Comparison of ENCODE assay signal across 8 cellular contexts in the genomic region with DNA sequence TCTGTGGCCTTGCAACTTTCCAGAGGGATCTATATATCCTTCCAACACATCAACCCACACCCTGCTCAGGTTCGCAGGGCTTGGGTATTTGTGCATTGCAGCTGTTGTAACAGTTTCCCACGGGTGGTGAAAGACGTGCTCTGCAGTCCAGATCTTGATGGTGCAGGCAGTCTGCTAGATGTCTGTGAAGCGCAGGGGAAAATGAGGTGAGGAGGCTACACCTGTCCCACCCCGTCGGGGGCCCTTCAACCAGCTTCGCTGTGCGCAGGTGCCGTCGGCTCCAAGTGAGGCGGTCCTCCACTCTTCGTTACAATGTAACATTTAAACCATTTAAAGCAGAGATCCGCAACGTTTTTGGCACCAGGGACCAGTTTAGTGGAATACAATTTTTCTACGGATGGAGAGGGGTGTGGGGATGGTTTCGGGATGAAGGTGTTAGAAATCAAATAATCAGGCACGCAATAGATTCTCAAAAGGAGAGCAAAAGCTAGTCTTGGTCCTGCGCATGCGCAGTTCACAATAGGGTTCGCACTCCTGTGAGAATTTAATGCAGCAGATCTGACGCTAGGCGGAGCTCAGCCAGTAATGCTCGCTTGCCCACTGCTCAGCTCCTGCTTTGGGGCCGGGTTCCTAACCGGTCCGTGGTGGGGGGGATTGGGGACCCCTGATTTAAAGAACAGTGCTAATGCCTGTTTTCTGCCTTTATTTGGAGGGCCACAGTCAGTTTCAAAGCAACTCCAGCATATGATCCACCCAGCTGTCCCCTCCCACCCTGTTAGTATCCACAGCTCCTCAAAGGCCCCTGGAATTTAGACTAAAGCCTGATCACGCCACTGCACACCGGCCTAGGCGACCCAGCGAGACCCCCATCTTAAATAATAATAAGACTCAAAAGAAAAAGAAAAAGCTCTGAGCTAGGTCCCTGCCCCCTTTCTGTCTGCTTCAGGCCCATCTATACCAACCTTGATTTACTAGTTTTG.
DNase-seq lines count a peak whose midpoint lies in the region; ATAC-seq and TF ChIP-seq lines count a peak whose summit lies in the region.

No MANE protein-coding gene starts in this region.

- peak overlapping the region; percentile 70 for H3K4me2 ChIP-seq in OCI-LY1 (ENCODE audit: low read length)

- peak overlapping the region; percentile 55 for H3K4me3 ChIP-seq in OCI-LY1 (ENCODE audit: low read depth, low read length, poor library complexity, severe bottlenecking)
- H3K4me3 ChIP-seq in esophagus (ENCODE audit: low read depth in 1 of 2, low read length in 2 of 2) = peak overlapping the region; percentile 31 to 56
- peak overlapping the region; percentile 75 to 85 for H3K4me3 ChIP-seq in mucosa of rectum (ENCODE audit: low read length in 2 of 2)

- no peaks in the 10 kb centered on the region for H3K79me2 ChIP-seq in OCI-LY1 (ENCODE audit: insufficient read depth, low read length)

- H3K9me2 ChIP-seq in OCI-LY1 (ENCODE audit: low read depth, low read length) = no peaks in the 10 kb centered on the region

- DNase-seq in DMS 273 treated with DMSO at 0.1 percent for 48 hours (lab: John Stamatoyannopoulos, UW) (peak; percentile 74), HuH-7.5 (ENCODE audit: low spot score) (peak; percentile 86), activated T-cell treated with anti-CD3 and anti-CD28 coated beads for 4 hours (peak; percentile 81)
- peak; percentile 82 for DNase-seq in stimulated activated CD8-positive, alpha-beta memory T cell treated with anti-CD3 and anti-CD28 coated beads, Interleukin-4, amount 100 ng/mL, for 24 hours (ENCODE audit: low read depth)

- peak overlapping the region; percentile 40; the same call in 1 of the 2 replicates for H2AFZ ChIP-seq in OCI-LY1 (ENCODE audit: low read length)

- TF ChIP-seq CTCF in OCI-LY1 (IDR thresholded peaks at IDR 0.05; ENCODE audit: low read length) = peak; percentile 80

- H3K4me1 ChIP-seq in OCI-LY1 (ENCODE audit: insufficient read depth, low read length, severe bottlenecking) = peaks cover 9% of the 10 kb centered on the region
- peaks cover 0 to 3% of the 10 kb centered on the region in 2 donors for H3K4me1 ChIP-seq in esophagus (ENCODE audit: control insufficient read depth in 2 of 2, insufficient read depth in 2 of 2, low read length in 1 of 2)
- peaks cover 3 to 4% of the 10 kb centered on the region in 2 donors for H3K4me1 ChIP-seq in mucosa of rectum (ENCODE audit: control insufficient read depth in 2 of 2, insufficient read depth in 2 of 2, low read length in 2 of 2)

- H3K27ac ChIP-seq in OCI-LY1 (ENCODE audit: low read depth, low read length, poor library complexity, severe bottlenecking) = no peak overlapping the region
- H3K27ac ChIP-seq in esophagus (ENCODE audit: low read depth in 2 of 2, low read length in 1 of 2) = no peak overlapping the region
- H3K27ac ChIP-seq in mucosa of rectum (ENCODE audit: low read depth in 2 of 2, low read length in 2 of 2) = no peak overlapping the region

- no peak overlapping the region; the same call in 1 of the 2 replicates for H3K9ac ChIP-seq in OCI-LY1 (ENCODE audit: low read length)
- H3K9ac ChIP-seq in mucosa of rectum (ENCODE audit: low read depth in 1 of 2, low read length in 2 of 2) = peak overlapping the region; percentile 38 to 53

- H3F3A ChIP-seq in OCI-LY1 (ENCODE audit: insufficient read depth, low read length) = no peaks in the 10 kb centered on the region

- WGBS in esophagus, 2 donors = 6 to 7% methylated on average over 30 of the region's 30 CpGs

- H3K36me3 ChIP-seq in OCI-LY1 (ENCODE audit: insufficient read depth, low read length) = no peaks in the 10 kb centered on the region
- H3K36me3 ChIP-seq in esophagus (ENCODE audit: control insufficient read depth in 2 of 2, insufficient read depth in 2 of 2, low read length in 1 of 2) = no peaks in the 10 kb centered on the region
- H3K36me3 ChIP-seq in mucosa of rectum (ENCODE audit: control insufficient read depth in 2 of 2, insufficient read depth in 2 of 2, low read length in 2 of 2) = no peaks in the 10 kb centered on the region

- peak; percentile 88 for ATAC-seq in GM21529 (IDR thresholded peaks at IDR 0.05; ENCODE audit: unreplicated experiment)

- no peaks in the 10 kb centered on the region for H3K9me3 ChIP-seq in OCI-LY1 (ENCODE audit: low read length)
- no peaks in the 10 kb centered on the region for H3K9me3 ChIP-seq in esophagus (ENCODE audit: control insufficient read depth in 2 of 2, insufficient read depth in 1 of 2, low read depth in 1 of 2, low read length in 1 of 2)
- H3K9me3 ChIP-seq in mucosa of rectum (ENCODE audit: control insufficient read depth in 2 of 2, low read length in 2 of 2) = no peaks in the 10 kb centered on the region

- no peaks in the 10 kb centered on the region for H4K20me1 ChIP-seq in OCI-LY1 (ENCODE audit: insufficient read depth, low read length)

- H3K27me3 ChIP-seq in OCI-LY1 (ENCODE audit: insufficient read depth, low read length) = no peaks in the 10 kb centered on the region
- H3K27me3 ChIP-seq in esophagus (ENCODE audit: control insufficient read depth in 1 of 2, insufficient read depth in 2 of 2, low read length in 2 of 2) = no peaks in the 10 kb centered on the region
- H3K27me3 ChIP-seq in mucosa of rectum (ENCODE audit: control insufficient read depth in 2 of 2, insufficient read depth in 2 of 2, low read length in 2 of 2) = peaks cover 4 to 12% of the 10 kb centered on the region in 2 donors
